ENCODE assay signal across 23 cellular contexts in genomic region chr17:20205609-20206008, GRCh38.
A peak's percentile ranks its signal among the peaks of the same experiment; 100 is the strongest.
DNase-seq lines count a peak whose midpoint lies in the region; ATAC-seq and TF ChIP-seq lines count a peak whose summit lies in the region.
"Had no signal": no experiment of that assay in that cellular context is flagged by ENCODE, and none has a peak within 500 bp of the region (broad histone marks: within the 10 kb centered on the region; RNA-seq: fewer than 3 reads in every experiment).

No MANE protein-coding gene starts in this region.

- no peaks in the 10 kb centered on the region for H3K27me3 Mint-ChIP-seq in MCF 10A (ENCODE audit: insufficient read depth, unreplicated experiment)
- H3K27me3 Mint-ChIP-seq: activated CD8-positive, alpha-beta memory T cell treated with anti-CD3 and anti-CD28 coated beads, Interleukin-2, amount 10 ng/mL, durations not matched to agents 7 days and 5 days; activated T-helper 17 cell treated with anti-CD3 and anti-CD28 coated beads, Interleukin-2, amount 50 U/mL, for 72 hours had no signal

- H3K9me3 ChIP-seq in breast epithelium (no peaks in the 10 kb centered on the region), ascending aorta (no peaks in the 10 kb centered on the region)
- H3K9me3 ChIP-seq: lower lobe of right lung, uterus had no signal

- no peak for TF ChIP-seq CTCF in MCF 10A (IDR thresholded peaks at IDR 0.05; ENCODE audit: unreplicated experiment)
- TF ChIP-seq CTCF in breast epithelium (IDR thresholded peaks at IDR 0.05): no peak
- TF ChIP-seq CTCF in ascending aorta (IDR thresholded peaks at IDR 0.05): no peak

- CTCF ChIA-PET in MCF 10A (lab: Yijun Ruan, JAX): interaction anchor here (0.6 to 1.2 kb wide), 3 partner anchors 20 to 83 kb away, joined by 3 to 4 read pairs (median 4); no protein-coding TSS in a partner anchor

- H3K36me3 Mint-ChIP-seq in MCF 10A (ENCODE audit: insufficient read depth, unreplicated experiment): no peaks in the 10 kb centered on the region
- H3K36me3 Mint-ChIP-seq: activated CD8-positive, alpha-beta memory T cell treated with anti-CD3 and anti-CD28 coated beads, Interleukin-2, amount 10 ng/mL, durations not matched to agents 7 days and 5 days had no signal

- H3K4me1 ChIP-seq in breast epithelium (no peaks in the 10 kb centered on the region), ascending aorta (peaks cover 9 to 42% of the 10 kb centered on the region in 2 donors)
- H3K4me1 ChIP-seq: uterus had no signal

- H3K9me3 Mint-ChIP-seq in MCF 10A (ENCODE audit: unreplicated experiment): no peaks in the 10 kb centered on the region
- H3K9me3 Mint-ChIP-seq: activated T-helper 17 cell treated with anti-CD3 and anti-CD28 coated beads, Interleukin-2, amount 50 U/mL, for 72 hours; CD14-positive monocyte had no signal

- H3K4me3 Mint-ChIP-seq in MCF 10A (ENCODE audit: unreplicated experiment): peak overlapping the region; percentile 11
- H3K4me3 Mint-ChIP-seq: activated CD8-positive, alpha-beta memory T cell treated with anti-CD3 and anti-CD28 coated beads, Interleukin-2, amount 10 ng/mL, durations not matched to agents 7 days and 5 days; activated T-helper 17 cell treated with anti-CD3 and anti-CD28 coated beads, Interleukin-2, amount 50 U/mL, for 72 hours; CD14-positive monocyte had no signal

- BruUV-seq in MCF 10A (replicated peaks; lab: Mats Ljungman, UMichigan): no TSS peak

- POLR2A ChIA-PET in MCF 10A (lab: Yijun Ruan, JAX): interaction anchor here (0.7 to 6.3 kb wide), 5 partner anchors 9 to 834 kb away, joined by 3 to 49 read pairs (median 18); no protein-coding TSS in a partner anchor

- H3K27me3 ChIP-seq in breast epithelium (no peaks in the 10 kb centered on the region), ascending aorta (no peaks in the 10 kb centered on the region), layer of hippocampus (ENCODE audit: control insufficient read depth, insufficient read depth, low read length) (no peaks in the 10 kb centered on the region)
- H3K27me3 ChIP-seq: foreskin keratinocyte, uterus had no signal

- no peak for ATAC-seq in GM18868 (IDR thresholded peaks at IDR 0.05; ENCODE audit: unreplicated experiment)
- ATAC-seq: activated CD8-positive, alpha-beta memory T cell treated with anti-CD3 and anti-CD28 coated beads, Interleukin-2, amount 10 ng/mL, durations not matched to agents 7 days and 5 days; activated T-helper 17 cell treated with anti-CD3 and anti-CD28 coated beads, Interleukin-2, amount 50 U/mL, for 72 hours; foreskin keratinocyte had no signal

- peak overlapping the region; percentile 81 for H3K27ac Mint-ChIP-seq in MCF 10A (ENCODE audit: low read depth, unreplicated experiment)
- H3K27ac Mint-ChIP-seq: activated CD8-positive, alpha-beta memory T cell treated with anti-CD3 and anti-CD28 coated beads, Interleukin-2, amount 10 ng/mL, durations not matched to agents 7 days and 5 days; activated T-helper 17 cell treated with anti-CD3 and anti-CD28 coated beads, Interleukin-2, amount 50 U/mL, for 72 hours had no signal

- no peak overlapping the region for H3K4me3 ChIP-seq in breast epithelium
- no peak overlapping the region for H3K4me3 ChIP-seq in ascending aorta
- H3K4me3 ChIP-seq: lower lobe of right lung, uterus had no signal

- no peak for TF ChIP-seq POLR2A in breast epithelium (IDR thresholded peaks at IDR 0.05)

- DNase-seq in MCF 10A (ENCODE audit: unreplicated experiment) (no peak), breast epithelium (ENCODE audit: low spot score in 2 of 2) (no peak), ascending aorta (ENCODE audit: low spot score in 2 of 2) (no peak), Ammon's horn (ENCODE audit: low spot score) (no peak), NCI-H526 treated with DMSO at 0.1 percent for 48 hours (lab: John Stamatoyannopoulos, UW) (no peak), NCI-H1417 treated with DMSO at 0.1 percent for 48 hours (lab: John Stamatoyannopoulos, UW) (no peak)
- DNase-seq: activated CD4-positive, CD25-positive, alpha-beta regulatory T cell; activated CD8-positive, alpha-beta memory T cell treated with anti-CD3 and anti-CD28 coated beads, Interleukin-2, amount 10 ng/mL, durations not matched to agents 7 days and 5 days; foreskin keratinocyte; GF-D8; GOT3; hippocampal formation; lower lobe of right lung; NCI-H1105; NCI-H2081 treated with DMSO at 0.1 percent for 48 hours; NCI-H510A; occipital lobe; T-helper 9 cell had no signal

- H3K4me1 Mint-ChIP-seq in MCF 10A (ENCODE audit: insufficient read depth, unreplicated experiment): peaks cover 38% of the 10 kb centered on the region

- H3K27ac ChIP-seq in breast epithelium (no peak overlapping the region), ascending aorta (peak overlapping the region; percentile 48 to 78), layer of hippocampus (ENCODE audit: low read depth, low read length) (peak overlapping the region; percentile 16)
- H3K27ac ChIP-seq: foreskin keratinocyte, lower lobe of right lung had no signal

- intact Hi-C loops in MCF 10A (cut with micrococcal nuclease) (loop anchor here (5.0 kb wide), 1 partner anchor 48 kb away; no protein-coding TSS in a partner anchor), breast epithelium (cut with DNase I; ENCODE audit: low total_unique reads) (no loop called here), ascending aorta (cut with DNase I) (loop anchor here (2.0 kb wide), 1 partner anchor 51 kb away; no protein-coding TSS in a partner anchor)

- H3K36me3 ChIP-seq in breast epithelium (no peaks in the 10 kb centered on the region), ascending aorta (peaks cover 0 to 14% of the 10 kb centered on the region in 2 donors)
- H3K36me3 ChIP-seq: lower lobe of right lung, uterus had no signal

Comparison
In these comparisons a context has a peak if more than half of its experiments do, and no peak if none do; other contexts are left out.
1. H3K27ac ChIP-seq: peak in ascending aorta (2 of 2) and layer of hippocampus (single experiment); none in breast epithelium (0 of 2).